8 cellular contexts compared by ENCODE assay signal in the genomic region with DNA sequence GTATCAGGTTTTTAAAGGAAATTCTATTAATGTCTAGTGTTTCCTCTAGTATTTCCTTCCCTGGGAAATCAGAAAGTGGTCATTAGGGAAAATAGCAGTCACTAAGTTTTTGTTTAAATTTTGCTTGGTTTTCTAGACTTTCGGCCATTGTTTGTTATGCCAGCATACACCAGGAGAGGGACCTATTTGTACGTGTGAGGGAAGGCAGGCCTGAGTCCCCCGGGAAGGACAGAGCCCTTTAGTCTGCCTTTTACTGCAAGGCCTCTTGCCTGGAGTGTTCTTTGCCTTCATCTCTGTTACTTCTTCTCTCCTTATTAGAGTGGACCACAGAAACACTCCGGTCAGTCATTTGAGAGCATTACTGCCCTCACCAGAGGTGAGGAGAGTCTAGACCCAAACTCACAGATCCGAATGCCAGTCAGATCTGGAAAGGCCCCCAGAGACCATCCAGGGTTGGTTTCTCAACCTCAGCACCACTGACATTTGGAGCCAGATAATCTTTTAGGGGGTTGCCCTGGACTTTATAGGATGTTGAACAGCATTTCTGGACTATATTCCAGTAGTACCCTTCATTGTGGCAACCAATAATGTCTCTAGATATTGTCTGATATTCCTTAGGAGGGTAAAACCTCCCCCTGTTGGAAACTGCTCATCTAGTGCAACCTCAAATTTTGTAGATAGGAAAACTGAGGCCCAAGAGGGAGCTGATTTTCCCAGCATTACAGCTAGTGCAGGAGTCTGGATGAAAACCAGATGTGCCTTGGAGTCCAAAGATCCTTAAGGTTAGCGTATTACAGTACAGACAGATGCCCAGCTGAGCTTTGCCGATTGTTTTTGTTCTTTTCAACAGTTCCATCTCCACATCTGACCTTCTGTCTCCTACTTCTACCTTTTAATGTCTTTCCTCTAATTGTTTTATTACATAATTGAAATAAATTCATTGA.
DNase-seq lines count a peak whose midpoint lies in the region; ATAC-seq and TF ChIP-seq lines count a peak whose summit lies in the region.

No MANE protein-coding gene starts in this region.

- ATAC-seq in effector memory CD8-positive, alpha-beta T cell (replicated peaks) = no peak
- no peak for ATAC-seq in GM18870 (IDR thresholded peaks at IDR 0.05; ENCODE audit: unreplicated experiment)

- TF ChIP-seq CTCF in C4-2B (conservative IDR thresholded peaks at IDR 0.05) (peak; percentile 24), Loucy (conservative IDR thresholded peaks at IDR 0.05; ENCODE audit: low read length) (peak; percentile 34)

- no peaks in the 10 kb centered on the region for H3K79me2 ChIP-seq in Loucy (ENCODE audit: insufficient read depth, low read length)

- H3K9me2 ChIP-seq in Loucy (replicated peaks; ENCODE audit: low read depth, low read length) = no peaks in the 10 kb centered on the region

- no peak overlapping the region for H3K27ac ChIP-seq in C4-2B
- H3K27ac ChIP-seq in muscle layer of duodenum (ENCODE audit: low read length) = peak overlapping the region; percentile 48

- no peak overlapping the region for H3K4me3 Mint-ChIP-seq in effector memory CD8-positive, alpha-beta T cell

- H3K4me1 ChIP-seq in Loucy (ENCODE audit: insufficient read depth, low read length, poor library complexity, severe bottlenecking) (no peaks in the 10 kb centered on the region), muscle layer of duodenum (ENCODE audit: control insufficient read depth in 1 of 2, insufficient read depth in 2 of 2, low read length in 2 of 2) (peaks cover 0 to 5% of the 10 kb centered on the region in 2 donors)

- H3K9me3 ChIP-seq in Loucy (ENCODE audit: insufficient read depth, low read depth, low read length) (no peaks in the 10 kb centered on the region), muscle layer of duodenum (ENCODE audit: control insufficient read depth in 1 of 2, low read length in 2 of 2) (no peaks in the 10 kb centered on the region)

- no peak overlapping the region for H3K4me2 ChIP-seq in Loucy (ENCODE audit: low read depth, low read length, poor library complexity, severe bottlenecking)

- H2AFZ ChIP-seq in Loucy (ENCODE audit: low read length) = no peak overlapping the region

- H3K9ac ChIP-seq in Loucy (ENCODE audit: low read depth, low read length, poor library complexity, severe bottlenecking) = no peak overlapping the region

- H3K27me3 ChIP-seq in Loucy (ENCODE audit: insufficient read depth, low read length, poor library complexity, severe bottlenecking) (no peaks in the 10 kb centered on the region), muscle layer of duodenum (ENCODE audit: low read depth, low read length) (no peaks in the 10 kb centered on the region)

- H4K20me1 ChIP-seq in Loucy (ENCODE audit: insufficient read depth, low read length, poor library complexity, severe bottlenecking) = no peaks in the 10 kb centered on the region

- no peaks in the 10 kb centered on the region for H3K27me3 Mint-ChIP-seq in effector memory CD8-positive, alpha-beta T cell

- H3K27ac Mint-ChIP-seq in effector memory CD8-positive, alpha-beta T cell = peak overlapping the region; percentile 71 to 78

- no peak for DNase-seq in effector memory CD8-positive, alpha-beta T cell
- DNase-seq in RKO (ENCODE audit: low spot score) = no peak
- DNase-seq in NCI-H1092 treated with DMSO at 0.1 percent for 48 hours (lab: John Stamatoyannopoulos, UW) = no peak
- DNase-seq in activated CD4-positive, alpha-beta T cell treated with anti-CD3 and anti-CD28 coated beads for 48 hours = no peak

- no peaks in the 10 kb centered on the region for H3F3A ChIP-seq in Loucy (ENCODE audit: low read depth)

- H3K9me3 Mint-ChIP-seq in effector memory CD8-positive, alpha-beta T cell = no peaks in the 10 kb centered on the region

- H3K36me3 ChIP-seq in Loucy (ENCODE audit: insufficient read depth, low read length) (peaks cover 92% of the 10 kb centered on the region; the same call in 1 of the 2 replicates), muscle layer of duodenum (ENCODE audit: control insufficient read depth in 1 of 2, insufficient read depth in 2 of 2, low read length in 2 of 2) (peaks cover 0 to 3% of the 10 kb centered on the region in 2 donors)

- peaks cover 86% of the 10 kb centered on the region for H3K36me3 Mint-ChIP-seq in effector memory CD8-positive, alpha-beta T cell (ENCODE audit: insufficient read depth)

- H3K4me3 ChIP-seq in Loucy (ENCODE audit: low read length, poor library complexity, severe bottlenecking) = no peak overlapping the region
- H3K4me3 ChIP-seq in muscle layer of duodenum (ENCODE audit: low read depth in 1 of 2, low read length in 2 of 2) = no peak overlapping the region

- peaks cover 0 to 10% of the 10 kb centered on the region in 2 donors for H3K4me1 Mint-ChIP-seq in effector memory CD8-positive, alpha-beta T cell (ENCODE audit: low read depth in 2 of 2)
